10 cellular contexts compared by ENCODE assay signal in genomic region chr5:60810438-60811085, GRCh38. TPM values are rescaled to one million over a fixed set of nuclear protein-coding genes. Genes with fewer than 3 reads are reported as not detected.
DNase-seq lines count a peak whose midpoint lies in the region; ATAC-seq, FAIRE-seq and TF ChIP-seq lines count a peak whose summit lies in the region.
"Had no signal": no experiment of that assay in that cellular context is flagged by ENCODE, and none has a peak within 500 bp of the region (broad histone marks: within the 10 kb centered on the region; RNA-seq: fewer than 3 reads in every experiment).

No MANE protein-coding gene starts in this region.

- no peaks in the 10 kb centered on the region for H3K27me3 ChIP-seq in Caco-2 (replicated peaks; ENCODE audit: control insufficient read depth, insufficient read depth, low read length)

- H3K27ac Mint-ChIP-seq in Caco-2 (ENCODE audit: unreplicated experiment) = peak overlapping the region; percentile 65
- H3K27ac Mint-ChIP-seq in stimulated activated effector memory CD8-positive, alpha-beta T cell treated with anti-CD3 and anti-CD28 coated beads, Interleukin-12 subunit alpha, Interleukin-12 subunit beta, amount 100 ng/mL, for 72 hours = no peak overlapping the region
- H3K27ac Mint-ChIP-seq in activated T-helper 1 cell treated with anti-CD3 and anti-CD28 coated beads, Interleukin-12 subunit alpha, Interleukin-12 subunit beta, Interleukin-2, Interleukin-4 antibody, amounts not matched to agents 30 ng/mL and 10 ng/mL and 1 ng/mL, durations not matched to agents 14 hours and 24 hours and 36 hours = no peak overlapping the region
- H3K27ac Mint-ChIP-seq: T-helper 1 cell treated with Interleukin-12 subunit alpha and Interleukin-12 subunit beta and Interleukin-4 antibody, amounts not matched to agents 30 μg/mL and 1 μg/mL, for 36 hours had no signal

- no peak for FAIRE-seq in D721Med (lab: Jason Lieb, UNC)

- CTCF ChIA-PET in Caco-2 (lab: Charles Lee) = interaction anchor here (1.2 kb wide), 1 partner anchor 111 kb away, joined by 3 read pairs; the partner anchor contains the start of gene DEPDC1B

- H3K4me3 Mint-ChIP-seq in Caco-2 (ENCODE audit: unreplicated experiment) = peak overlapping the region; percentile 10
- no peak overlapping the region for H3K4me3 Mint-ChIP-seq in stimulated activated effector memory CD8-positive, alpha-beta T cell treated with anti-CD3 and anti-CD28 coated beads, Interleukin-12 subunit alpha, Interleukin-12 subunit beta, amount 100 ng/mL, for 72 hours
- H3K4me3 Mint-ChIP-seq in activated T-helper 1 cell treated with anti-CD3 and anti-CD28 coated beads, Interleukin-12 subunit alpha, Interleukin-12 subunit beta, Interleukin-2, Interleukin-4 antibody, amounts not matched to agents 30 ng/mL and 10 ng/mL and 1 ng/mL, durations not matched to agents 14 hours and 24 hours and 36 hours = no peak overlapping the region
- H3K4me3 Mint-ChIP-seq: T-helper 1 cell treated with Interleukin-12 subunit alpha and Interleukin-12 subunit beta and Interleukin-4 antibody, amounts not matched to agents 30 μg/mL and 1 μg/mL, for 36 hours had no signal

- TF ChIP-seq CTCF in Caco-2 (IDR thresholded peaks at IDR 0.05; ENCODE audit: insufficient read depth in 1 of 2, low read depth in 1 of 2, low read length in 1 of 2, severe bottlenecking in 1 of 2, unreplicated experiment in 1 of 2) = no peak
- no peak for TF ChIP-seq CTCF in epithelial cell of esophagus (IDR thresholded peaks at IDR 0.05; ENCODE audit: insufficient read depth, low read depth, low read length, missing control alignments)
- no peak for TF ChIP-seq CTCF in D721Med (IDR thresholded peaks at IDR 0.05; ENCODE audit: insufficient read depth, missing control alignments)

- BruUV-seq in Caco-2 (replicated peaks; lab: Mats Ljungman, UMichigan) = no TSS peak

- ATAC-seq in GM21381 (IDR thresholded peaks at IDR 0.05; ENCODE audit: unreplicated experiment) (peak; percentile 78), HG03432 (IDR thresholded peaks at IDR 0.05; ENCODE audit: unreplicated experiment) (peak; percentile 95)
- ATAC-seq in stimulated activated effector memory CD8-positive, alpha-beta T cell treated with anti-CD3 and anti-CD28 coated beads, Interleukin-12 subunit alpha, Interleukin-12 subunit beta, amount 100 ng/mL, for 72 hours = no peak

- no peaks in the 10 kb centered on the region for H3K9me3 Mint-ChIP-seq in Caco-2 (ENCODE audit: unreplicated experiment)
- no peaks in the 10 kb centered on the region for H3K9me3 Mint-ChIP-seq in stimulated activated effector memory CD8-positive, alpha-beta T cell treated with anti-CD3 and anti-CD28 coated beads, Interleukin-12 subunit alpha, Interleukin-12 subunit beta, amount 100 ng/mL, for 72 hours
- no peaks in the 10 kb centered on the region for H3K9me3 Mint-ChIP-seq in activated T-helper 1 cell treated with anti-CD3 and anti-CD28 coated beads, Interleukin-12 subunit alpha, Interleukin-12 subunit beta, Interleukin-2, Interleukin-4 antibody, amounts not matched to agents 30 ng/mL and 10 ng/mL and 1 ng/mL, durations not matched to agents 14 hours and 24 hours and 36 hours
- H3K9me3 Mint-ChIP-seq: T-helper 1 cell treated with Interleukin-12 subunit alpha and Interleukin-12 subunit beta and Interleukin-4 antibody, amounts not matched to agents 30 μg/mL and 1 μg/mL, for 36 hours had no signal

- peaks cover 51% of the 10 kb centered on the region for H3K4me1 ChIP-seq in Caco-2

- DNase-seq in Caco-2 (peak in 1 of 2 experiments; percentile 26), epithelial cell of esophagus (ENCODE audit: low read depth) (peak; percentile 54), D721Med (ENCODE audit: insufficient read length, low spot score) (no peak)
- no peak for DNase-seq in stimulated activated effector memory CD8-positive, alpha-beta T cell treated with anti-CD3 and anti-CD28 coated beads, Interleukin-12 subunit alpha, Interleukin-12 subunit beta, amount 100 ng/mL, for 72 hours (ENCODE audit: low spot score in 2 of 2)
- no peak for DNase-seq in stimulated activated CD4-positive, alpha-beta T cell treated with anti-CD3 and anti-CD28 coated beads, Interleukin-4, amount 100 ng/mL, for 24 hours
- no peak for DNase-seq in activated T-helper 1 cell treated with anti-CD3 and anti-CD28 coated beads, Interleukin-12 subunit alpha, Interleukin-12 subunit beta, Interleukin-2, Interleukin-4 antibody, amounts not matched to agents 30 ng/mL and 10 ng/mL and 1 ng/mL, durations not matched to agents 14 hours and 24 hours and 36 hours (ENCODE audit: low spot score)
- DNase-seq: NCI-H1930 had no signal

- H3K4me1 Mint-ChIP-seq in Caco-2 (ENCODE audit: low read depth, unreplicated experiment) = peaks cover 41% of the 10 kb centered on the region
- H3K4me1 Mint-ChIP-seq in stimulated activated effector memory CD8-positive, alpha-beta T cell treated with anti-CD3 and anti-CD28 coated beads, Interleukin-12 subunit alpha, Interleukin-12 subunit beta, amount 100 ng/mL, for 72 hours = no peaks in the 10 kb centered on the region
- H3K4me1 Mint-ChIP-seq in activated T-helper 1 cell treated with anti-CD3 and anti-CD28 coated beads, Interleukin-12 subunit alpha, Interleukin-12 subunit beta, Interleukin-2, Interleukin-4 antibody, amounts not matched to agents 30 ng/mL and 10 ng/mL and 1 ng/mL, durations not matched to agents 14 hours and 24 hours and 36 hours (ENCODE audit: low read depth) = no peaks in the 10 kb centered on the region

- no peaks in the 10 kb centered on the region for H3K36me3 Mint-ChIP-seq in Caco-2 (ENCODE audit: insufficient read depth, unreplicated experiment)
- H3K36me3 Mint-ChIP-seq in stimulated activated effector memory CD8-positive, alpha-beta T cell treated with anti-CD3 and anti-CD28 coated beads, Interleukin-12 subunit alpha, Interleukin-12 subunit beta, amount 100 ng/mL, for 72 hours = no peaks in the 10 kb centered on the region
- H3K36me3 Mint-ChIP-seq in activated T-helper 1 cell treated with anti-CD3 and anti-CD28 coated beads, Interleukin-12 subunit alpha, Interleukin-12 subunit beta, Interleukin-2, Interleukin-4 antibody, amounts not matched to agents 30 ng/mL and 10 ng/mL and 1 ng/mL, durations not matched to agents 14 hours and 24 hours and 36 hours (ENCODE audit: low read depth) = no peaks in the 10 kb centered on the region

- H3K36me3 ChIP-seq in Caco-2 (ENCODE audit: control insufficient read depth, insufficient read depth, low read length) = no peaks in the 10 kb centered on the region

- intact Hi-C loops in Caco-2 (cut with micrococcal nuclease; ENCODE audit: unreplicated experiment) = loop anchor here (1.0 to 2.0 kb wide), 2 partner anchors 26 to 33 kb away; no protein-coding TSS in a partner anchor
- intact Hi-C loops in activated T-helper 1 cell treated with anti-CD3 and anti-CD28 coated beads, Interleukin-12 subunit alpha, Interleukin-12 subunit beta, Interleukin-2, Interleukin-4 antibody, amounts not matched to agents 30 ng/mL and 10 ng/mL and 1 ng/mL, durations not matched to agents 14 hours and 24 hours and 36 hours (cut with micrococcal nuclease) = no loop called here

- no peaks in the 10 kb centered on the region for H3K9me3 ChIP-seq in Caco-2

- POLR2A ChIA-PET in Caco-2 (lab: Charles Lee) = interaction anchor here (0.6 kb wide), 1 partner anchor 1889 kb away, joined by 7 read pairs; no protein-coding TSS in a partner anchor

- no peak overlapping the region for H3K4me3 ChIP-seq in Caco-2 (ENCODE audit: low read depth, low read length)
- no peak overlapping the region for H3K4me3 ChIP-seq in epithelial cell of esophagus (ENCODE audit: low read length)

- no peaks in the 10 kb centered on the region for H3K27me3 Mint-ChIP-seq in Caco-2 (ENCODE audit: insufficient read depth, unreplicated experiment)
- peaks cover 12% of the 10 kb centered on the region for H3K27me3 Mint-ChIP-seq in activated T-helper 1 cell treated with anti-CD3 and anti-CD28 coated beads, Interleukin-12 subunit alpha, Interleukin-12 subunit beta, Interleukin-2, Interleukin-4 antibody, amounts not matched to agents 30 ng/mL and 10 ng/mL and 1 ng/mL, durations not matched to agents 14 hours and 24 hours and 36 hours (ENCODE audit: insufficient read depth)

RNA-seq across cellular contexts. Expression of gene ELOVL7, which starts 33.5 kb away (rescaled TPM):
- 16.4 and 19.1 TPM in 2 replicates for total RNA-seq in Caco-2 (2022)
- 0.34 and 0.49 TPM in 2 replicates for total RNA-seq in activated T-helper 1 cell treated with anti-CD3 and anti-CD28 coated beads, Interleukin-12 subunit alpha, Interleukin-12 subunit beta, Interleukin-2, Interleukin-4 antibody, amounts not matched to agents 30 ng/mL and 10 ng/mL and 1 ng/mL, durations not matched to agents 14 hours and 24 hours and 36 hours

Comparison
In these comparisons a context has a peak if more than half of its experiments do, and no peak if none do; other contexts are left out.
1. RNA of gene ELOVL7, which starts 33.5 kb away (total RNA-seq): 16.4 to 19.1 TPM in Caco-2; 0.34 to 0.49 TPM in activated T-helper 1 cell treated with anti-CD3 and anti-CD28 coated beads, Interleukin-12 subunit alpha, Interleukin-12 subunit beta, Interleukin-2, Interleukin-4 antibody, amounts not matched to agents 30 ng/mL and 10 ng/mL and 1 ng/mL, durations not matched to agents 14 hours and 24 hours and 36 hours; every median in the first group is over 10 times any median in the second.